ENCODE assay signal across 28 cellular contexts in the genomic region with DNA sequence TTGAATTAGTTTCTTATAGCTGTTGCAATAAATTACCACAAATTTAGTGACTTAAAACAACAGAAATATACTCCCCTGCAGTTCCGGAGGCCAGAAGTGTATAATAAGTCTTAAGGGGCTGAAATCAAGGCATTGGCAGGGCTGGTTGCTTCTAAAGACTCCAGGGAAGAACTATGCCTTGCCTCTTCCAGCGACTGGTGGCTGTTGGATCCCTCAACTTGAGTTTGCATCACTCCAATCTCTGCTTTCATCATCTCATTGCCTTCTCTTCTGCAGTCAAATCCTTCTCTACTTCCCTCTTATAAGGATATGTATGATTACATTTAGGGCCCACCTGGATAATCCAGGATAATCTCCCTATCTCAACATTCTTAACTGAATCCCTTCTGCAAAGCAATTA.
"Had no signal": no experiment of that assay in that cellular context is flagged by ENCODE, and none has a peak within 500 bp of the region (broad histone marks: within the 10 kb centered on the region; RNA-seq: fewer than 3 reads in every experiment).

No MANE protein-coding gene starts in this region.

- H3K27ac ChIP-seq: epithelial cell of prostate, gastrocnemius medialis, neutrophil, parathyroid adenoma, right lobe of liver, suprapubic skin, transverse colon, upper lobe of right lung, uterus had no signal

- H3K4me3 ChIP-seq: gastrocnemius medialis, lung, mucosa of descending colon, right lobe of liver, suprapubic skin, transverse colon, upper lobe of right lung, uterus had no signal

- H3K4me3 Mint-ChIP-seq: endodermal cell; mesothelial cell of epicardium; naive B cell; natural killer cell treated with Interleukin-12 subunit alpha and Interleukin-12 subunit beta and Interleukin-15 and Interleukin-18, amount 100 ng/mL, for 72 hours; neural crest cell; stimulated activated naive CD8-positive, alpha-beta T cell treated with anti-CD3 and anti-CD28 coated beads, Interleukin-15, amount 100 ng/mL, for 72 hours had no signal

- H3K27me3 Mint-ChIP-seq: naive B cell; natural killer cell treated with Interleukin-12 subunit alpha and Interleukin-12 subunit beta and Interleukin-15 and Interleukin-18, amount 100 ng/mL, for 72 hours; progenitor cell of endocrine pancreas; stimulated activated naive CD8-positive, alpha-beta T cell treated with anti-CD3 and anti-CD28 coated beads, Interleukin-15, amount 100 ng/mL, for 72 hours had no signal

- DNase-seq: effector CD8-positive, alpha-beta T cell; endodermal cell; foreskin fibroblast; gastrocnemius medialis; head of caudate nucleus; mesenchymal stem cell; mucosa of descending colon; naive B cell; right lobe of liver; small intestine; stimulated activated CD4-positive, alpha-beta T cell treated with anti-CD3 and anti-CD28 coated beads, Interleukin-15, amount 100 ng/mL, for 24 hours; stimulated activated CD4-positive, alpha-beta T cell treated with anti-CD3 and anti-CD28 coated beads, Interleukin-2, amount 100 ng/mL, for 48 hours; stimulated activated CD8-positive, alpha-beta memory T cell treated with anti-CD3 and anti-CD28 coated beads, Interleukin-4, amount 100 ng/mL, for 48 hours; stimulated activated naive CD4-positive, alpha-beta T cell; stimulated activated naive CD8-positive, alpha-beta T cell treated with anti-CD3 and anti-CD28 coated beads, Interleukin-15, amount 100 ng/mL, for 72 hours; transverse colon; upper lobe of right lung; uterus had no signal

- H3K9me3 ChIP-seq: gastrocnemius medialis, mucosa of descending colon, neutrophil, right lobe of liver, suprapubic skin, transverse colon, upper lobe of right lung, uterus had no signal

- H3K27ac Mint-ChIP-seq: endodermal cell; mesothelial cell of epicardium; natural killer cell treated with Interleukin-12 subunit alpha and Interleukin-12 subunit beta and Interleukin-15 and Interleukin-18, amount 100 ng/mL, for 72 hours; progenitor cell of endocrine pancreas; stimulated activated naive CD8-positive, alpha-beta T cell treated with anti-CD3 and anti-CD28 coated beads, Interleukin-15, amount 100 ng/mL, for 72 hours had no signal

- H3K4me1 ChIP-seq: gastrocnemius medialis, parathyroid adenoma, suprapubic skin, transverse colon, uterus had no signal

- ATAC-seq: esophagus mucosa; gastrocnemius medialis; mucosa of descending colon; natural killer cell treated with Interleukin-12 subunit alpha and Interleukin-12 subunit beta and Interleukin-15 and Interleukin-18, amount 100 ng/mL, for 72 hours; right lobe of liver; stimulated activated naive CD8-positive, alpha-beta T cell treated with anti-CD3 and anti-CD28 coated beads, Interleukin-15, amount 100 ng/mL, for 72 hours; upper lobe of right lung had no signal

- H3K9me3 Mint-ChIP-seq: endodermal cell; mesothelial cell of epicardium; natural killer cell treated with Interleukin-12 subunit alpha and Interleukin-12 subunit beta and Interleukin-15 and Interleukin-18, amount 100 ng/mL, for 72 hours; neural crest cell; stimulated activated naive CD8-positive, alpha-beta T cell treated with anti-CD3 and anti-CD28 coated beads, Interleukin-15, amount 100 ng/mL, for 72 hours had no signal

- H3K4me1 Mint-ChIP-seq: endodermal cell; naive B cell; stimulated activated naive CD8-positive, alpha-beta T cell treated with anti-CD3 and anti-CD28 coated beads, Interleukin-15, amount 100 ng/mL, for 72 hours had no signal

- H3K36me3 Mint-ChIP-seq: mesothelial cell of epicardium; naive B cell; natural killer cell treated with Interleukin-12 subunit alpha and Interleukin-12 subunit beta and Interleukin-15 and Interleukin-18, amount 100 ng/mL, for 72 hours had no signal

- H3K36me3 ChIP-seq: gastrocnemius medialis, neutrophil, right lobe of liver, suprapubic skin, transverse colon, upper lobe of right lung, uterus had no signal
